Comparison of ENCODE assay signal across 28 cellular contexts in genomic region chr7:18234519-18234918, GRCh38.
"Had no signal": no experiment of that assay in that cellular context is flagged by ENCODE, and none has a peak within 500 bp of the region (broad histone marks: within the 10 kb centered on the region; RNA-seq: fewer than 3 reads in every experiment).

No MANE protein-coding gene starts in this region.

- H3K27ac ChIP-seq: colonic mucosa, coronary artery, dorsolateral prefrontal cortex, epithelial cell of prostate, esophagus squamous epithelium, foreskin keratinocyte, gastrocnemius medialis, gastroesophageal sphincter, heart left ventricle, heart right ventricle had no signal

- DNase-seq: colonic mucosa; cortex of kidney; dermis blood vessel endothelial cell; dorsolateral prefrontal cortex; effector CD4-positive, alpha-beta T cell; effector CD8-positive, alpha-beta T cell; effector memory CD4-positive, alpha-beta T cell; effector memory CD8-positive, alpha-beta T cell; endodermal cell; erythroblast; esophagus squamous epithelium; foreskin fibroblast; foreskin keratinocyte; foreskin melanocyte; gastrocnemius medialis; glutamatergic neuron; head of caudate nucleus; heart left ventricle; heart right ventricle had no signal

- H3K27me3 ChIP-seq: colonic mucosa, dorsolateral prefrontal cortex, esophagus muscularis mucosa, esophagus squamous epithelium, foreskin keratinocyte, gastrocnemius medialis, gastroesophageal sphincter, heart left ventricle, heart right ventricle had no signal

- FAIRE-seq: colon, endometrium, endothelial cell of umbilical vein, frontal cortex had no signal

- H3K4me3 ChIP-seq: colonic mucosa, coronary artery, dorsolateral prefrontal cortex, esophagus muscularis mucosa, esophagus squamous epithelium, gastrocnemius medialis, gastroesophageal sphincter, heart left ventricle, heart right ventricle had no signal

- H3K4me1 ChIP-seq: colonic mucosa, foreskin keratinocyte, gastrocnemius medialis, heart right ventricle had no signal

- H3K36me3 ChIP-seq: colonic mucosa, esophagus muscularis mucosa, esophagus squamous epithelium, gastrocnemius medialis, gastroesophageal sphincter, heart left ventricle, heart right ventricle had no signal

- H3K9me3 ChIP-seq: colonic mucosa, esophagus muscularis mucosa, esophagus squamous epithelium, gastrocnemius medialis, gastroesophageal sphincter, heart left ventricle, heart right ventricle had no signal

- ATAC-seq: effector memory CD8-positive, alpha-beta T cell; esophagus mucosa; foreskin keratinocyte; gastrocnemius medialis; gastroesophageal sphincter; heart right ventricle had no signal
